1 cellular context compared by ENCODE assay signal in the genomic region with DNA sequence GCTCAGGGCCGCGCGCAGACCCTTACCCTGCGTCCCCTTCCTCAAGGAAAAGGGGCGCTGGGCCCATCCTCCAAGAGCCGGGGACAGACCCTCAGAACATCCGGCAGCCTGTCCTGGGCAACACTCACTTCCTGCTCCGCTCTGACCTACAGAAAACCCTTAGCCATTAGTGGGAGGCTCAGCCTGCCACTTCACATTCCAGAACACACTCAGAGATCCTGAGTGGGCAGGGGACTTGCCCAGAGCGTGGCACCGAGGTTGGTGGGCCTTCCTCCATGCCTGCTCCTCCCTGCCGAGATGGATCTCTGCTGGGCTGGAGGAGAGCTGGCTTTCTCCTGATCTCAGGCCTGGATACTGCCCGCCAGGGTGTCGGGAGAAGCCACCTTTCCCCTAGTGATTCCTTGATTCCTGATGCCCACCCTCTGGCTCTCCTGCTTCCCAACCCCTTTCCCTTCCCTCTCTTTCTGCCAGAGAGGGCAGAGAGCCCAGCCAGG.
TF ChIP-seq lines count a peak whose summit lies in the region.

No MANE protein-coding gene starts in this region.

TF ChIP-seq in IMR-90, 13 proteins besides CTCF, POLR2A, EP300 and RAD21 (continued from another document):
- TF ChIP-seq USF2 (IDR thresholded peaks at IDR 0.05; ENCODE audit: low read depth, low read length) (no peak), MAFK (IDR thresholded peaks at IDR 0.05; ENCODE audit: low read depth, low read length) (no peak), CHD1 (IDR thresholded peaks at IDR 0.05; ENCODE audit: low read depth, low read length) (no peak), FOS (IDR thresholded peaks at IDR 0.05; ENCODE audit: low read depth, low read length) (no peak), SMC3 (IDR thresholded peaks at IDR 0.05; ENCODE audit: low read depth, low read length) (no peak), RCOR1 (IDR thresholded peaks at IDR 0.05; ENCODE audit: insufficient replicate concordance, low read length) (no peak), RFX5 (IDR thresholded peaks at IDR 0.05; ENCODE audit: low read depth, low read length) (no peak), MXI1 (IDR thresholded peaks at IDR 0.05; ENCODE audit: borderline replicate concordance, low read depth, low read length) (no peak), MAZ (IDR thresholded peaks at IDR 0.05; ENCODE audit: borderline replicate concordance, low read depth, low read length) (no peak), BHLHE40 (IDR thresholded peaks at IDR 0.05; ENCODE audit: low read depth, low read length) (no peak)
